ENCODE assay signal across 23 cellular contexts in genomic region chr12:130498589-130499385, GRCh38.
"Had no signal": no experiment of that assay in that cellular context is flagged by ENCODE, and none has a peak within 500 bp of the region (broad histone marks: within the 10 kb centered on the region; RNA-seq: fewer than 3 reads in every experiment).

No MANE protein-coding gene starts in this region.

- H3K27ac Mint-ChIP-seq: activated CD8-positive, alpha-beta T cell treated with anti-CD3 and anti-CD28 coated beads, Interleukin-2, amount 10 ng/mL, durations not matched to agents 7 days and 5 days; activated T-helper 1 cell treated with anti-CD3 and anti-CD28 coated beads, Interleukin-12 subunit alpha, Interleukin-12 subunit beta, Interleukin-2, Interleukin-4 antibody, amounts not matched to agents 30 ng/mL and 10 ng/mL and 1 ng/mL, durations not matched to agents 14 hours and 24 hours and 36 hours; dendritic cell treated with granulocyte-macrophage colony-stimulating factor and Interleukin-4, amounts not matched to agents 40 ng/mL and 50 ng/mL, for 4 days; immature natural killer cell; nephron progenitor cell; stimulated activated memory B cell treated with anti-CD40 and anti-IgM and Interleukin-4, amounts not matched to agents 10 μg/mL and 1 μg/mL and 100 μg/mL, for 72 hours had no signal

- H3K27me3 Mint-ChIP-seq: dendritic cell treated with granulocyte-macrophage colony-stimulating factor and Interleukin-4, amounts not matched to agents 40 ng/mL and 50 ng/mL, for 4 days; stimulated activated memory B cell treated with anti-CD40 and anti-IgM and Interleukin-4, amounts not matched to agents 10 μg/mL and 1 μg/mL and 100 μg/mL, for 72 hours had no signal

- H3K36me3 Mint-ChIP-seq: immature natural killer cell; stimulated activated memory B cell treated with anti-CD40 and anti-IgM and Interleukin-4, amounts not matched to agents 10 μg/mL and 1 μg/mL and 100 μg/mL, for 72 hours had no signal

- H3K9me3 Mint-ChIP-seq: activated T-helper 1 cell treated with anti-CD3 and anti-CD28 coated beads, Interleukin-12 subunit alpha, Interleukin-12 subunit beta, Interleukin-2, Interleukin-4 antibody, amounts not matched to agents 30 ng/mL and 10 ng/mL and 1 ng/mL, durations not matched to agents 14 hours and 24 hours and 36 hours; dendritic cell treated with granulocyte-macrophage colony-stimulating factor and Interleukin-4, amounts not matched to agents 40 ng/mL and 50 ng/mL, for 4 days; immature natural killer cell had no signal

- H3K9me3 ChIP-seq: body of pancreas, lower lobe of right lung, mucosa of descending colon, right lobe of liver, stomach, suprapubic skin, transverse colon had no signal

- H3K4me1 ChIP-seq: body of pancreas, lower lobe of right lung, right lobe of liver, stomach, suprapubic skin, transverse colon had no signal

- H3K36me3 ChIP-seq: cardiac muscle cell, lower lobe of right lung, right lobe of liver, stomach, suprapubic skin, transverse colon had no signal

- H3K27me3 ChIP-seq: body of pancreas, cardiac muscle cell, right lobe of liver, suprapubic skin, transverse colon had no signal

- H3K4me3 ChIP-seq: body of pancreas, cardiac muscle cell, lower lobe of right lung, mucosa of descending colon, right lobe of liver, stomach, suprapubic skin, transverse colon had no signal

- DNase-seq: activated CD4-positive, alpha-beta T cell treated with anti-CD3 and anti-CD28 coated beads for 1 hour; activated CD4-positive, alpha-beta T cell treated with anti-CD3 and anti-CD28 coated beads, Interleukin-2, amount 50 U/mL, for 1 hour; activated CD8-positive, alpha-beta T cell treated with anti-CD3 and anti-CD28 coated beads, Interleukin-2, amount 10 ng/mL, durations not matched to agents 7 days and 5 days; activated gamma-delta T cell; activated naive CD4-positive, alpha-beta T cell treated with anti-CD3 and anti-CD28 coated beads, Interleukin-2, amount 50 U/mL, for 16 hours; body of pancreas; effector CD4-positive, alpha-beta T cell; immature natural killer cell; lower lobe of right lung; mucosa of descending colon; nephron progenitor cell; nucleus accumbens; right lobe of liver; small intestine; stimulated activated CD4-positive, alpha-beta T cell treated with anti-CD3 and anti-CD28 coated beads, Interleukin-15, amount 100 ng/mL, for 24 hours; stomach; transverse colon had no signal

- H3K4me3 Mint-ChIP-seq: activated CD8-positive, alpha-beta T cell treated with anti-CD3 and anti-CD28 coated beads, Interleukin-2, amount 10 ng/mL, durations not matched to agents 7 days and 5 days; activated T-helper 1 cell treated with anti-CD3 and anti-CD28 coated beads, Interleukin-12 subunit alpha, Interleukin-12 subunit beta, Interleukin-2, Interleukin-4 antibody, amounts not matched to agents 30 ng/mL and 10 ng/mL and 1 ng/mL, durations not matched to agents 14 hours and 24 hours and 36 hours; dendritic cell treated with granulocyte-macrophage colony-stimulating factor and Interleukin-4, amounts not matched to agents 40 ng/mL and 50 ng/mL, for 4 days; immature natural killer cell; nephron progenitor cell; stimulated activated memory B cell treated with anti-CD40 and anti-IgM and Interleukin-4, amounts not matched to agents 10 μg/mL and 1 μg/mL and 100 μg/mL, for 72 hours had no signal

- H3K4me1 Mint-ChIP-seq: immature natural killer cell; stimulated activated memory B cell treated with anti-CD40 and anti-IgM and Interleukin-4, amounts not matched to agents 10 μg/mL and 1 μg/mL and 100 μg/mL, for 72 hours had no signal

- ATAC-seq: activated CD8-positive, alpha-beta T cell treated with anti-CD3 and anti-CD28 coated beads, Interleukin-2, amount 10 ng/mL, durations not matched to agents 7 days and 5 days; body of pancreas; left lobe of liver; lower lobe of right lung; mucosa of descending colon; right lobe of liver; stimulated activated memory B cell treated with anti-CD40 and anti-IgM and Interleukin-4, amounts not matched to agents 10 μg/mL and 1 μg/mL and 100 μg/mL, for 72 hours had no signal
